Comparison of ENCODE assay signal across 2 cellular contexts in genomic region chr1:44170281-44170823, GRCh38.
TF ChIP-seq lines count a peak whose summit lies in the region.

No MANE protein-coding gene starts in this region.

TF ChIP-seq in SK-N-SH treated with all-trans-retinoic acid at 6 μM for 48 hours, 23 proteins besides CTCF, POLR2A, EP300 and RAD21 (continued from another document):
- TF ChIP-seq POU6F1 (CRISPR knock-in tag; IDR thresholded peaks at IDR 0.05; ENCODE audit: borderline replicate concordance, low read depth) (no peak), PATZ1 (CRISPR knock-in tag; IDR thresholded peaks at IDR 0.05; ENCODE audit: borderline replicate concordance) (no peak), ZNF8 (CRISPR knock-in tag; IDR thresholded peaks at IDR 0.05) (no peak), PPARA (CRISPR knock-in tag; IDR thresholded peaks at IDR 0.05; ENCODE audit: borderline replicate concordance) (no peak), ZNF70 (CRISPR knock-in tag; IDR thresholded peaks at IDR 0.05) (no peak), TSHZ2 (CRISPR knock-in tag; IDR thresholded peaks at IDR 0.05) (no peak), GLIS3 (CRISPR knock-in tag; IDR thresholded peaks at IDR 0.05) (no peak), CREB5 (CRISPR knock-in tag; IDR thresholded peaks at IDR 0.05; ENCODE audit: low read depth) (no peak)

TF ChIP-seq in WTC11, 78 proteins besides CTCF, POLR2A, EP300 and RAD21 (continued from another document):
- TF ChIP-seq PREB (CRISPR knock-in tag; IDR thresholded peaks at IDR 0.05; ENCODE audit: borderline replicate concordance) (no peak), FOXJ3 (CRISPR knock-in tag; IDR thresholded peaks at IDR 0.05; ENCODE audit: borderline replicate concordance) (no peak), ATF6 (CRISPR knock-in tag; IDR thresholded peaks at IDR 0.05) (no peak), MLX (CRISPR knock-in tag; IDR thresholded peaks at IDR 0.05) (no peak), E2F5 (CRISPR knock-in tag; IDR thresholded peaks at IDR 0.05) (no peak), IRF1 (CRISPR knock-in tag; IDR thresholded peaks at IDR 0.05) (no peak), GRHL2 (CRISPR knock-in tag; IDR thresholded peaks at IDR 0.05; ENCODE audit: insufficient replicate concordance, severe bottlenecking) (no peak), ATF1 (CRISPR knock-in tag; IDR thresholded peaks at IDR 0.05) (no peak), NR2C2 (CRISPR knock-in tag; IDR thresholded peaks at IDR 0.05) (no peak), ETV6 (CRISPR knock-in tag; IDR thresholded peaks at IDR 0.05) (no peak), JUN (CRISPR knock-in tag; IDR thresholded peaks at IDR 0.05) (no peak), ZNF281 (CRISPR knock-in tag; IDR thresholded peaks at IDR 0.05) (no peak)
